Comparison of ENCODE assay signal across 8 cellular contexts in genomic region chr16:70380919-70381603, GRCh38.
DNase-seq lines count a peak whose midpoint lies in the region; ATAC-seq lines count a peak whose summit lies in the region.

No MANE protein-coding gene starts in this region.

- DNase-seq in AG08395 (ENCODE audit: low spot score) (peak; percentile 97), NCI-H2227 treated with DMSO at 0.1 percent for 48 hours (lab: John Stamatoyannopoulos, UW) (peak; percentile 96), cerebellar cortex (ENCODE audit: low spot score) (peak; percentile 99), islet precursor cell (peak; percentile 98)
- peak; percentile 85 to 92 (median 89) for DNase-seq in activated CD4-positive, CD25-positive, alpha-beta regulatory T cell (lab: John Stamatoyannopoulos, UW)
- peak; percentile 91 to 96 (median 96) for DNase-seq in stimulated activated CD4-positive, alpha-beta T cell treated with anti-CD3 and anti-CD28 coated beads, Interleukin-12 subunit alpha, Interleukin-12 subunit beta, amount 100 ng/mL, for 48 hours (ENCODE audit: low read depth in 2 of 3, low spot score in 1 of 3)

- ATAC-seq in GM18873 (IDR thresholded peaks at IDR 0.05; ENCODE audit: low FRiP score, unreplicated experiment) (peak; percentile 87), HG03139 (IDR thresholded peaks at IDR 0.05; ENCODE audit: unreplicated experiment) (peak; percentile 84)

Comparison
In these comparisons a context has a peak if more than half of its experiments do, and no peak if none do; other contexts are left out.
1. Peak in every context shown above with its lines: DNase-seq and ATAC-seq.